Comparison of ENCODE assay signal across 17 cellular contexts in the genomic region with DNA sequence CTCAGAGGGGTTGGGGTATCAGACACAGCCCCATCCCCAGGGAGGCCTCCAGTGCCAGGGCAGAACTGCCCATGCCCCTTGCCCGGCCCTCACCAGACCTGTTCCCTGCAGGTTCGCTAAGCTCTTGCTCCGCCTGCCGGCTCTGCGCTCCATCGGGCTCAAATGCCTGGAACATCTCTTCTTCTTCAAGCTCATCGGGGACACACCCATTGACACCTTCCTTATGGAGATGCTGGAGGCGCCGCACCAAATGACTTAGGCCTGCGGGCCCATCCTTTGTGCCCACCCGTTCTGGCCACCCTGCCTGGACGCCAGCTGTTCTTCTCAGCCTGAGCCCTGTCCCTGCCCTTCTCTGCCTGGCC.
DNase-seq lines count a peak whose midpoint lies in the region; ATAC-seq and TF ChIP-seq lines count a peak whose summit lies in the region.
"Had no signal": no experiment of that assay in that cellular context is flagged by ENCODE, and none has a peak within 500 bp of the region (broad histone marks: within the 10 kb centered on the region; RNA-seq: fewer than 3 reads in every experiment).

No MANE protein-coding gene starts in this region.

- peaks cover 50% of the 10 kb centered on the region for H3K4me1 Mint-ChIP-seq in nephron
- H3K4me1 Mint-ChIP-seq: activated naive CD8-positive, alpha-beta T cell treated with anti-CD3 and anti-CD28 coated beads, Interleukin-2, amount 50 U/mL, for 24 hours had no signal

- TF ChIP-seq CTCF in coronary artery (IDR thresholded peaks at IDR 0.05) (no peak), nephron (IDR thresholded peaks at IDR 0.05; ENCODE audit: unreplicated experiment in 3 of 3) (no peak), tibial artery (IDR thresholded peaks at IDR 0.05) (no peak), GM10266 (IDR thresholded peaks at IDR 0.05; ENCODE audit: control insufficient read depth, insufficient read depth, low read depth, missing control alignments) (no peak)

- H3K9me3 Mint-ChIP-seq in nephron: no peaks in the 10 kb centered on the region
- H3K9me3 Mint-ChIP-seq: activated naive CD8-positive, alpha-beta T cell treated with anti-CD3 and anti-CD28 coated beads, Interleukin-2, amount 50 U/mL, for 24 hours; CD4-positive, alpha-beta T cell; stimulated activated naive B cell treated with anti-CD40 and anti-IgM and Interleukin-4, amounts not matched to agents 10 μg/mL and 1 μg/mL and 100 μg/mL, for 72 hours had no signal

- H3K4me1 ChIP-seq in tibial artery: peaks cover 13 to 59% (median 45%) of the 10 kb centered on the region in 4 donors

- H3K9me3 ChIP-seq in tibial artery: no peaks in the 10 kb centered on the region

- DNase-seq in NCI-H748 (lab: John Stamatoyannopoulos, UW; ENCODE audit: unreplicated experiment) (peak; percentile 12), NCI-H748 treated with DMSO at 0.1 percent for 48 hours (lab: John Stamatoyannopoulos, UW) (no peak), coronary artery (ENCODE audit: low spot score) (no peak), tibial artery (no peak), GM10266 (ENCODE audit: extremely low spot score) (no peak)
- no peak for DNase-seq in activated CD4-positive, alpha-beta T cell treated with anti-CD3 and anti-CD28 coated beads, Interleukin-2, amount 50 U/mL, for 1 hour
- DNase-seq: 8988T; activated CD4-positive, CD25-positive, alpha-beta regulatory T cell; activated naive CD8-positive, alpha-beta T cell treated with anti-CD3 and anti-CD28 coated beads, Interleukin-2, amount 50 U/mL, for 24 hours; CD4-positive, alpha-beta T cell; foreskin fibroblast; KG1; NCI-H1436; NCI-H510A; stimulated activated naive B cell treated with anti-CD40 and anti-IgM and Interleukin-4, amounts not matched to agents 10 μg/mL and 1 μg/mL and 100 μg/mL, for 72 hours had no signal

- H3K36me3 ChIP-seq in tibial artery: peaks cover 14 to 42% (median 39%) of the 10 kb centered on the region in 3 donors

- H3K4me3 ChIP-seq in coronary artery: no peak overlapping the region
- H3K4me3 ChIP-seq in tibial artery: no peak overlapping the region

- no peaks in the 10 kb centered on the region for H3K27me3 ChIP-seq in tibial artery

- intact Hi-C loops in tibial artery (cut with DNase I; ENCODE audit: low total_unique reads): no loop called here

- peaks cover 9% of the 10 kb centered on the region for H3K36me3 Mint-ChIP-seq in nephron (ENCODE audit: low read depth)
- H3K36me3 Mint-ChIP-seq: stimulated activated naive B cell treated with anti-CD40 and anti-IgM and Interleukin-4, amounts not matched to agents 10 μg/mL and 1 μg/mL and 100 μg/mL, for 72 hours had no signal

- peak overlapping the region; percentile 85 to 97 for H3K27ac ChIP-seq in coronary artery
- peak overlapping the region; percentile 71 to 86 for H3K27ac ChIP-seq in tibial artery

- H3K27me3 Mint-ChIP-seq in nephron (ENCODE audit: low read depth): peaks cover 7% of the 10 kb centered on the region

- peak overlapping the region; percentile 43 to 67 (median 49) for H3K4me3 Mint-ChIP-seq in nephron
- H3K4me3 Mint-ChIP-seq: activated naive CD8-positive, alpha-beta T cell treated with anti-CD3 and anti-CD28 coated beads, Interleukin-2, amount 50 U/mL, for 24 hours; CD4-positive, alpha-beta T cell; stimulated activated naive B cell treated with anti-CD40 and anti-IgM and Interleukin-4, amounts not matched to agents 10 μg/mL and 1 μg/mL and 100 μg/mL, for 72 hours had no signal

- peak overlapping the region; percentile 86 to 98 (median 97) for H3K27ac Mint-ChIP-seq in nephron
- H3K27ac Mint-ChIP-seq: activated naive CD8-positive, alpha-beta T cell treated with anti-CD3 and anti-CD28 coated beads, Interleukin-2, amount 50 U/mL, for 24 hours; CD4-positive, alpha-beta T cell; stimulated activated naive B cell treated with anti-CD40 and anti-IgM and Interleukin-4, amounts not matched to agents 10 μg/mL and 1 μg/mL and 100 μg/mL, for 72 hours had no signal

- no peak for ATAC-seq in GM19397 (IDR thresholded peaks at IDR 0.05; ENCODE audit: unreplicated experiment)
- ATAC-seq: activated naive CD8-positive, alpha-beta T cell treated with anti-CD3 and anti-CD28 coated beads, Interleukin-2, amount 50 U/mL, for 24 hours; stimulated activated naive B cell treated with anti-CD40 and anti-IgM and Interleukin-4, amounts not matched to agents 10 μg/mL and 1 μg/mL and 100 μg/mL, for 72 hours had no signal
